Comparison of ENCODE assay signal across 21 cellular contexts in the genomic region with DNA sequence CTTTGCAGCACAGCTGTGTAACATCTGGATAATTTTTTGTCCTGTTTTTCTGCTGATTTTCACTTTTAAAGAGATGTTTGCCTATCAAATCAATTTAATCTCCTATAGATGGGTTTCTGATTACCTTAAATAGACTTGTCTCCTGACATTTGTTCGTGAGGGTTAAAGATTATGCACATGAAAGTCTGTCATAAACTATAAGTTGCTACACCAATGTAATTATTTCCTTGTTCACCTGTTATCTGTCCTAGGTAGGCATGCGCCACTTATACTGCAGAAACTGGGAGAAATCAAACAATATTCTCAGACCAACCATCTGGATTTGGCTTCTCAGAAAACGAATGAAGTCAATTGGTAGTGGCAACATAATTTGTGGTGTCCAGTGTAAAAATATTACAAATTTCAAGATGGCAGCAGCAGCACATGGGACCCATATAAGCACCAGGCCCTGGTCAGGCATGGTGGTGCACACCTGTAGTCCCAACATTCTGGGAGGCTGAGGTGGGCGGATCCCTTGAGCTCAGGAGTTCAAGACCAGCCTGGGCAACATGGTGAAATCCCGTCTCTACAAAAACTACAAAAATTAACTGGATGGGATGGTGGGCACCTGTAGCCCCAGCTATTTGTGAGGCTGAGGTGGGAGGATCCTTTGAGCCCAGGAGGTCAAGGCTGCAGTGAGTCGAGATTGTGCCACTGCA. TPM values are rescaled to one million over a fixed set of nuclear protein-coding genes. Genes with fewer than 3 reads are reported as not detected.
DNase-seq lines count a peak whose midpoint lies in the region; ATAC-seq and TF ChIP-seq lines count a peak whose summit lies in the region.
"Had no signal": no experiment of that assay in that cellular context is flagged by ENCODE, and none has a peak within 500 bp of the region (broad histone marks: within the 10 kb centered on the region; RNA-seq: fewer than 3 reads in every experiment).

No MANE protein-coding gene starts in this region.

- no peaks in the 10 kb centered on the region for H3K36me3 ChIP-seq in GM23248 (ENCODE audit: low read depth)
- H3K36me3 ChIP-seq in Peyer's patch = no peaks in the 10 kb centered on the region
- H3K36me3 ChIP-seq in sigmoid colon = no peaks in the 10 kb centered on the region
- H3K36me3 ChIP-seq: upper lobe of left lung had no signal

- H3K9me2 ChIP-seq in GM23248 (ENCODE audit: insufficient read depth) = no peaks in the 10 kb centered on the region

- no peaks in the 10 kb centered on the region for H3K27me3 ChIP-seq in GM23248 (replicated peaks; ENCODE audit: insufficient read depth)
- no peaks in the 10 kb centered on the region for H3K27me3 ChIP-seq in Peyer's patch
- H3K27me3 ChIP-seq in sigmoid colon = no peaks in the 10 kb centered on the region
- H3K27me3 ChIP-seq: dorsolateral prefrontal cortex, upper lobe of left lung had no signal

- in situ Hi-C loops in GM23248 (cut with MboI) = no loop called here

- H3K27ac ChIP-seq in GM23248 (peak overlapping the region; percentile 34), Peyer's patch (peak overlapping the region; percentile 17 to 83 (median 64)), sigmoid colon (peak overlapping the region; percentile 18 to 62 (median 54)), RWPE1 (no peak overlapping the region)
- H3K27ac ChIP-seq: upper lobe of left lung had no signal

- no peak for TF ChIP-seq EP300 in sigmoid colon (IDR thresholded peaks at IDR 0.05)

- H3K9me3 ChIP-seq in GM23248 (ENCODE audit: low read depth) (no peaks in the 10 kb centered on the region), Peyer's patch (no peaks in the 10 kb centered on the region), sigmoid colon (no peaks in the 10 kb centered on the region)
- H3K9me3 ChIP-seq: upper lobe of left lung had no signal

- no peak overlapping the region for H3K9ac ChIP-seq in GM23248

- H3K79me2 ChIP-seq in GM23248 (ENCODE audit: insufficient read depth) = no peaks in the 10 kb centered on the region

- H3K4me3 ChIP-seq in GM23248 (no peak overlapping the region), Peyer's patch (no peak overlapping the region), sigmoid colon (no peak overlapping the region)
- H3K4me3 ChIP-seq: dorsolateral prefrontal cortex, skin epidermis, upper lobe of left lung had no signal

- no peaks in the 10 kb centered on the region for H4K20me1 ChIP-seq in GM23248 (ENCODE audit: insufficient read depth)

- H3F3A ChIP-seq in GM23248 (ENCODE audit: insufficient read depth) = peaks cover 11% of the 10 kb centered on the region

- DNase-seq in GM23248 = no peak
- DNase-seq in Peyer's patch = no peak
- DNase-seq in left colon = no peak
- no peak for DNase-seq in sigmoid colon
- DNase-seq in AG08396 (ENCODE audit: low spot score) = no peak
- no peak for DNase-seq in RWPE1 (ENCODE audit: low spot score)
- DNase-seq: activated CD4-positive, alpha-beta T cell treated with anti-CD3 and anti-CD28 coated beads, Interleukin-2, amount 10 ng/mL, durations not matched to agents 7 days and 5 days; activated naive CD8-positive, alpha-beta T cell treated with anti-CD3 and anti-CD28 coated beads, Interleukin-2, amount 50 U/mL, for 24 hours; activated T-cell treated with anti-CD3 and anti-CD28 coated beads, Interleukin-2, amount 50 U/mL, for 48 hours; C1 segment of cervical spinal cord; cerebellar nuclear complex; DND-41; dorsolateral prefrontal cortex; Kasumi-1; MV-4-11; NCI-H446 treated with DMSO at 0.1 percent for 48 hours; SIG-M5; T1000 had no signal

- peak; percentile 56 for ATAC-seq in left colon
- ATAC-seq in HG02623 (IDR thresholded peaks at IDR 0.05; ENCODE audit: unreplicated experiment) = no peak
- ATAC-seq: activated naive CD8-positive, alpha-beta T cell treated with anti-CD3 and anti-CD28 coated beads, Interleukin-2, amount 50 U/mL, for 24 hours had no signal

- no peak overlapping the region for H2AFZ ChIP-seq in GM23248

- TF ChIP-seq POLR2A in Peyer's patch (IDR thresholded peaks at IDR 0.05) = no peak
- TF ChIP-seq POLR2A in sigmoid colon (IDR thresholded peaks at IDR 0.05) = no peak

- intact Hi-C loops in left colon (cut with DNase I, micrococcal nuclease) = no loop called here
- intact Hi-C loops in sigmoid colon (cut with DNase I) = no loop called here

- POLR2A ChIA-PET in RWPE1 (lab: Yijun Ruan, JAX; ENCODE audit: low non-redundant PET) = no interaction called here

- CTCF ChIA-PET in RWPE1 (lab: Yijun Ruan, JAX) = no interaction called here

- no peak for TF ChIP-seq CTCF in Peyer's patch (IDR thresholded peaks at IDR 0.05)
- no peak for TF ChIP-seq CTCF in sigmoid colon (IDR thresholded peaks at IDR 0.05)
- TF ChIP-seq CTCF in RWPE1 (conservative IDR thresholded peaks at IDR 0.05; ENCODE audit: low read depth) = no peak

- H3K4me1 ChIP-seq in GM23248 (ENCODE audit: insufficient read depth) = peaks cover 23% of the 10 kb centered on the region
- H3K4me1 ChIP-seq in Peyer's patch = peaks cover 0 to 37% (median 5%) of the 10 kb centered on the region in 4 donors
- H3K4me1 ChIP-seq in sigmoid colon = peaks cover 0 to 34% (median 24%) of the 10 kb centered on the region in 4 donors

- 56 to 65% methylated on average over 6 of the region's 6 CpGs for WGBS in GM23248 (ENCODE audit: low coverage in 1 of 2, low lambda C conversion rate in 2 of 2, missing lambda C conversion rate in 2 of 2), 2 experiments
- WGBS in sigmoid colon, 2 donors = 53 to 75% methylated on average over 6 of the region's 6 CpGs

- H3K4me2 ChIP-seq in GM23248 (ENCODE audit: unreplicated experiment) = no peak overlapping the region

RNA-seq across cellular contexts. Expression of a gene that starts 20.3 kb away (rescaled TPM):
- 16.6 and 19.1 TPM in 2 replicates for total RNA-seq in GM23248 (2014; rRNA removed; shearing (Covaris generic))
- 18.9 and 20.0 TPM in 2 replicates for polyA plus RNA-seq in GM23248 (2016; fragmentation: Nextera tagmentation; extraction: Ambion mirVana)
- 10 to 100 TPM; 18.0 to 48.3 (median 24.9) TPM for total RNA-seq in Peyer's patch
- 10 to 100 TPM; 52.3 to 90.8 TPM for total RNA-seq in left colon
- 10 to 100 TPM; 12.9 to 23.5 (median 21.6) TPM for total RNA-seq in sigmoid colon
- polyA plus RNA-seq in sigmoid colon = 100 to 1,000 TPM in 1 of 3 donors, 10 to 100 TPM in 2; 28.9 to 145 (median 92.5) TPM
